In genomic region chrX:153971632-153972367, GRCh38 we compare ENCODE assay signal across 8 cellular contexts. TPM values are rescaled to one million over a fixed set of nuclear protein-coding genes. Genes with fewer than 3 reads are reported as not detected.
DNase-seq lines count a peak whose midpoint lies in the region; ATAC-seq lines count a peak whose summit lies in the region.

HCFC1 (minus strand) TSS chrX:153971818; CDS start chrX:153970840, 978 bp downstream.

- H3K36me3 Mint-ChIP-seq in activated T-cell treated with anti-CD3 and anti-CD28 coated beads, Interleukin-2, amount 50 U/mL, for 4 hours (ENCODE audit: insufficient read depth) = peaks cover 6% of the 10 kb centered on the region

- H3K27me3 Mint-ChIP-seq in activated T-cell treated with anti-CD3 and anti-CD28 coated beads, Interleukin-2, amount 50 U/mL, for 4 hours (ENCODE audit: low read depth) = no peaks in the 10 kb centered on the region

- H3K4me1 Mint-ChIP-seq in activated T-cell treated with anti-CD3 and anti-CD28 coated beads, Interleukin-2, amount 50 U/mL, for 4 hours (ENCODE audit: low read depth) = peaks cover 35% of the 10 kb centered on the region

- DNase-seq in DMS 273 (lab: John Stamatoyannopoulos, UW; ENCODE audit: unreplicated experiment) (peak; percentile 99), HuH-7 (ENCODE audit: low spot score) (peak; percentile 76), OCI-M2 (lab: John Stamatoyannopoulos, UW; ENCODE audit: unreplicated experiment) (peak; percentile 9), myocyte (ENCODE audit: low read depth) (peak; percentile 91)
- peak; percentile 93 for DNase-seq in activated T-cell treated with anti-CD3 and anti-CD28 coated beads, Interleukin-2, amount 50 U/mL, for 4 hours
- DNase-seq in stimulated activated CD8-positive, alpha-beta memory T cell treated with anti-CD3 and anti-CD28 coated beads, Interleukin-7, amount 100 ng/mL, for 48 hours (ENCODE audit: extremely low read depth in 1 of 2, low read depth in 1 of 2) = peak; percentile 79 to 83

- no peaks in the 10 kb centered on the region for H3K9me3 Mint-ChIP-seq in activated T-cell treated with anti-CD3 and anti-CD28 coated beads, Interleukin-2, amount 50 U/mL, for 4 hours

- peak; percentile 35 for ATAC-seq in GM21515 (IDR thresholded peaks at IDR 0.05; ENCODE audit: unreplicated experiment)
- peak; percentile 45 to 46 for ATAC-seq in activated T-cell treated with anti-CD3 and anti-CD28 coated beads, Interleukin-2, amount 50 U/mL, for 4 hours
- peak; percentile 70 for ATAC-seq in esophagus mucosa

- peak within 1 kb of the TSS; percentile 100 for H3K4me3 Mint-ChIP-seq in activated T-cell treated with anti-CD3 and anti-CD28 coated beads, Interleukin-2, amount 50 U/mL, for 4 hours

RNA-seq across cellular contexts. Expression of gene HCFC1, which starts in this region (rescaled TPM):
- total RNA-seq in activated T-cell treated with anti-CD3 and anti-CD28 coated beads, Interleukin-2, amount 50 U/mL, for 4 hours = 100 to 1,000 TPM; 140 to 162 (median 150) TPM
- total RNA-seq in esophagus mucosa = 33.0 TPM
- 27.1 and 33.8 TPM in 2 replicates for total RNA-seq in myocyte
- 21.8 TPM for polyA plus RNA-seq in myocyte (2012)

Comparison
In these comparisons a context has a peak if more than half of its experiments do, and no peak if none do; other contexts are left out.
1. Peak in every context shown above with its lines: DNase-seq and ATAC-seq.
2. DNase-seq: peak in every context shown above with its lines; median percentile 99 in DMS 273; 93 in activated T-cell treated with anti-CD3 and anti-CD28 coated beads, Interleukin-2, amount 50 U/mL, for 4 hours; 91 in myocyte; 81 in stimulated activated CD8-positive, alpha-beta memory T cell treated with anti-CD3 and anti-CD28 coated beads, Interleukin-7, amount 100 ng/mL, for 48 hours; 76 in HuH-7; 9 in OCI-M2.